Comparison of ENCODE assay signal across 8 cellular contexts in genomic region chr16:30786936-30787612, GRCh38. TPM values are rescaled to one million over a fixed set of nuclear protein-coding genes. Genes with fewer than 3 reads are reported as not detected.
DNase-seq lines count a peak whose midpoint lies in the region; ATAC-seq and TF ChIP-seq lines count a peak whose summit lies in the region.

ZNF629 (minus strand) TSS chr16:30787205; CDS start chr16:30784482, 2,723 bp downstream.

- H3K36me3 ChIP-seq in neuron (ENCODE audit: insufficient read depth, low read length): peaks cover 26% of the 10 kb centered on the region

- H3K27ac Mint-ChIP-seq in activated naive CD8-positive, alpha-beta T cell treated with anti-CD3 and anti-CD28 coated beads for 36 hours: peak within 1 kb of the TSS; percentile 64

- H2AFZ ChIP-seq in neuron (ENCODE audit: low read depth, low read length): peak within 1 kb of the TSS; percentile 86

- peak within 1 kb of the TSS; percentile 90 for H3K4me3 ChIP-seq in AG04450 (ENCODE audit: low read depth, low read length)
- H3K4me3 ChIP-seq in neuron (ENCODE audit: low read length): peak within 1 kb of the TSS; percentile 95

- TF ChIP-seq CTCF in AG04450 (IDR thresholded peaks at IDR 0.05; ENCODE audit: low read depth, low read length): no peak

- H3K36me3 Mint-ChIP-seq in activated naive CD8-positive, alpha-beta T cell treated with anti-CD3 and anti-CD28 coated beads for 36 hours: peaks cover 6% of the 10 kb centered on the region

- no peaks in the 10 kb centered on the region for H3K9me3 Mint-ChIP-seq in activated naive CD8-positive, alpha-beta T cell treated with anti-CD3 and anti-CD28 coated beads for 36 hours

- ATAC-seq in Right ventricle myocardium inferior (peak; percentile 84), HG02588 (IDR thresholded peaks at IDR 0.05; ENCODE audit: unreplicated experiment) (no peak), GM18870 (IDR thresholded peaks at IDR 0.05; ENCODE audit: unreplicated experiment) (no peak)

- no peak for DNase-seq in AG04450 (ENCODE audit: low read depth, low spot score)
- peak; percentile 59 for DNase-seq in GM19238 (ENCODE audit: insufficient read length, low spot score)
- DNase-seq in NCI-H526 treated with DMSO at 0.1 percent for 48 hours (lab: John Stamatoyannopoulos, UW): peak; percentile 52
- DNase-seq in activated naive CD8-positive, alpha-beta T cell treated with anti-CD3 and anti-CD28 coated beads for 36 hours: peak; percentile 31
- no peak for DNase-seq in Right ventricle myocardium inferior (ENCODE audit: missing footprints)

- no peaks in the 10 kb centered on the region for H3K27me3 ChIP-seq in AG04450 (ENCODE audit: control insufficient read depth, insufficient read depth, low read length)
- H3K27me3 ChIP-seq in neuron (ENCODE audit: insufficient read depth, low read length): no peaks in the 10 kb centered on the region

- no peaks in the 10 kb centered on the region for H3K27me3 Mint-ChIP-seq in activated naive CD8-positive, alpha-beta T cell treated with anti-CD3 and anti-CD28 coated beads for 36 hours

- H3K4me3 Mint-ChIP-seq in activated naive CD8-positive, alpha-beta T cell treated with anti-CD3 and anti-CD28 coated beads for 36 hours: peak within 1 kb of the TSS; percentile 87

- peak within 1 kb of the TSS; percentile 73 for H3K27ac ChIP-seq in AG04450 (ENCODE audit: low read depth, low read length)

- no peaks in the 10 kb centered on the region; the same call in 1 of the 2 replicates for H3K9me3 ChIP-seq in AG04450 (ENCODE audit: control insufficient read depth, insufficient read depth, low read length)
- H3K9me3 ChIP-seq in neuron (ENCODE audit: low read length): no peaks in the 10 kb centered on the region

- H3K4me1 Mint-ChIP-seq in activated naive CD8-positive, alpha-beta T cell treated with anti-CD3 and anti-CD28 coated beads for 36 hours: peaks cover 20% of the 10 kb centered on the region

- intact Hi-C loops in Right ventricle myocardium inferior (cut with DNase I): loop anchor here (2.0 kb wide), 1 partner anchor 18 kb away; no protein-coding TSS in a partner anchor

- CTCF ChIA-PET in AG04450 (lab: Charles Lee): interaction anchor here (1.5 kb wide), 1 partner anchor 57 kb away, joined by 4 read pairs; no protein-coding TSS in a partner anchor

- POLR2A ChIA-PET in AG04450 (lab: Yijun Ruan, JAX): interaction anchor here (0.5 to 3.0 kb wide), 7 partner anchors 11 to 88 kb away, joined by 3 to 70 read pairs (median 3); partner anchors contain the start of gene PHKG2

- H3K4me1 ChIP-seq in neuron (ENCODE audit: insufficient read depth, low read length): peaks cover 17% of the 10 kb centered on the region

RNA-seq across cellular contexts. Expression of gene ZNF629, which starts in this region (rescaled TPM):
- polyA plus RNA-seq in AG04450 (2011; rRNA removed): 5.1 and 8.0 TPM in 2 replicates
- polyA minus RNA-seq in AG04450 (2011; rRNA and poly(A)+ RNA removed): 9.5 and 9.9 TPM in 2 replicates
- total RNA-seq in activated naive CD8-positive, alpha-beta T cell treated with anti-CD3 and anti-CD28 coated beads for 36 hours: 1 to 10 TPM; 5.4 to 5.5 TPM
- total RNA-seq in Right ventricle myocardium inferior: 17.4 TPM

Comparison
In these comparisons a context has a peak if more than half of its experiments do, and no peak if none do; other contexts are left out.
1. DNase-seq: peak in GM19238 (single experiment), NCI-H526 treated with DMSO at 0.1 percent for 48 hours (single experiment) and activated naive CD8-positive, alpha-beta T cell treated with anti-CD3 and anti-CD28 coated beads for 36 hours (single experiment); none in AG04450 (single experiment) and Right ventricle myocardium inferior (single experiment).